ENCODE assay signal across 21 cellular contexts in the genomic region with DNA sequence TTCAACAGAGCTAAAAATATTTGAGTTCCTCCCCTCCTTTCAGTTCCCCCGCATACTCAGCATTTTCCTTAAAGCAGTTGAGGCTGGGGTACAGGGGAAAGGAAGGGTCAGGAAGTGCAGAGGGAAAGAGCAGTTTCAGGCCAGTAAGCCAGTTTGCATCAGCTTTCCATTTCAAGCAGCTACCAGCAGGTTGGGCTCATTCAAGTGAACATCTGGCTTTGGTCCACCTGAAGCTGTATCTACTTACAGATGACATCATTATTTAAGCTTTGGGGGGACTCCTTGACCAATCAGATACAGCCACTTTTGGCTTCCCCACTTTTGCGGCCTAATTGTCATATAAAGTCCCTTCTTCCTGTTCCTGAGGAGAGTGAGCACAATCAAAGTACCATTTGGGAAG.
"Had no signal": no experiment of that assay in that cellular context is flagged by ENCODE, and none has a peak within 500 bp of the region (broad histone marks: within the 10 kb centered on the region; RNA-seq: fewer than 3 reads in every experiment).

No MANE protein-coding gene starts in this region.

- H3K4me1 ChIP-seq: colonic mucosa, prostate gland, vagina had no signal

- H3K27ac ChIP-seq: colonic mucosa, dorsolateral prefrontal cortex, gastrocnemius medialis, prostate gland, thoracic aorta, vagina had no signal

- DNase-seq: activated B cell treated with CpG ODN at 0.5 μM for 24 hours; activated CD4-positive, alpha-beta T cell treated with anti-CD3 and anti-CD28 coated beads for 4 hours; activated CD4-positive, alpha-beta T cell treated with anti-CD3 and anti-CD28 coated beads, Interleukin-2, amount 50 U/mL, for 48 hours; activated naive CD4-positive, alpha-beta T cell treated with Interleukin-2 at 50 U/mL for 16 hours; activated T-cell treated with anti-CD3 and anti-CD28 coated beads, Interleukin-2, amount 50 U/mL, for 48 hours; amygdala; colonic mucosa; dorsolateral prefrontal cortex; effector memory CD8-positive, alpha-beta T cell; gastrocnemius medialis; hippocampal formation; left ventricle myocardium superior; mammary epithelial cell; midbrain; natural killer cell; stimulated activated CD4-positive, alpha-beta T cell treated with anti-CD3 and anti-CD28 coated beads, Interleukin-4, amount 100 ng/mL, for 24 hours; stimulated activated naive CD4-positive, alpha-beta T cell treated with Interleukin-2 at 50 U/mL for 16 hours had no signal

- H3K4me3 ChIP-seq: colonic mucosa, dorsolateral prefrontal cortex, gastrocnemius medialis, prostate gland, thoracic aorta, vagina had no signal

- H3K36me3 ChIP-seq: colonic mucosa, gastrocnemius medialis, prostate gland, thoracic aorta, vagina had no signal

- H3K27me3 ChIP-seq: colonic mucosa, dorsolateral prefrontal cortex, gastrocnemius medialis, vagina had no signal

- H3K9me3 ChIP-seq: colonic mucosa, gastrocnemius medialis, prostate gland, thoracic aorta, vagina had no signal

- ATAC-seq: effector memory CD8-positive, alpha-beta T cell; esophagus mucosa; gastrocnemius medialis; left ventricle myocardium superior; natural killer cell had no signal
